Comparison of ENCODE assay signal across 15 cellular contexts in the genomic region with DNA sequence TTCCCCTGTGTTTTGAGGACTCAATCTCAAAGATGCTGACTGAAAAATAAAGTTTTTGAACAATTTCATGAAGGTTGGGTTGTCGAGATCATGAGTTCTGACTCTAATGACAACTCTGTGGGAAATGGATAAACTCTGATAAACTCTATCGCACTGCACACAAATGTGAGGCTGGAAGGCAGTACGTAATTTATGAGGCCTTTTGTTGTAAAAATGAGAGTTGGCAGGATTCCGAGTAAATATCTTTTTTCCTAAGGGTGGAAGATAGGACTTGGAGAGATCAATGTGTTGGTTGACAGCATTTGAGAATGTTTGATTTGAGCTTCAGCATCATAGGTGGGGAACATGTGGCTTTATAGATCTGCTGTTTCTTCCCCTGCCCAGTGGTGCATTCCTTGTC.
DNase-seq lines count a peak whose midpoint lies in the region; ATAC-seq and TF ChIP-seq lines count a peak whose summit lies in the region.
"Had no signal": no experiment of that assay in that cellular context is flagged by ENCODE, and none has a peak within 500 bp of the region (broad histone marks: within the 10 kb centered on the region; RNA-seq: fewer than 3 reads in every experiment).

No MANE protein-coding gene starts in this region.

- H3K4me2 ChIP-seq in IMR-90 (ENCODE audit: low read depth, low read length) (no peak overlapping the region), mammary epithelial cell (ENCODE audit: insufficient read depth, low read depth, low read length) (no peak overlapping the region)

- no peak for TF ChIP-seq CTCF in IMR-90 (conservative IDR thresholded peaks at IDR 0.05; ENCODE audit: low read depth, low read length)
- TF ChIP-seq CTCF in mammary epithelial cell (conservative IDR thresholded peaks at IDR 0.05 in 1 of 2, IDR thresholded peaks at IDR 0.05 in 1 of 2; ENCODE audit: extremely low read depth in 1 of 2, insufficient read depth in 1 of 2, low read depth in 1 of 2, low read length in 2 of 2) = no peak
- TF ChIP-seq CTCF in mucosa of descending colon (IDR thresholded peaks at IDR 0.05) = no peak

- H2BK120ac ChIP-seq in IMR-90 (ENCODE audit: low read depth, low read length) = no peak overlapping the region

- H3K4me1 ChIP-seq in IMR-90 (ENCODE audit: control insufficient read depth, insufficient read depth, low read length) (peaks cover 3% of the 10 kb centered on the region), mammary epithelial cell (ENCODE audit: insufficient read depth, low read length) (peaks cover 30% of the 10 kb centered on the region), mucosa of descending colon (ENCODE audit: low read depth) (peaks cover 55% of the 10 kb centered on the region)

- no peak overlapping the region for H4K91ac ChIP-seq in IMR-90 (ENCODE audit: insufficient read depth, low read depth, low read length)

- no peak overlapping the region for H3K27ac ChIP-seq in IMR-90 (ENCODE audit: insufficient read depth, low read length)
- H3K27ac ChIP-seq in mammary epithelial cell (ENCODE audit: insufficient read depth, low read depth, low read length) = peak overlapping the region; percentile 98
- H3K27ac ChIP-seq: sigmoid colon, tibial artery had no signal

- no peak overlapping the region for H3K27ac Mint-ChIP-seq in immature natural killer cell
- H3K27ac Mint-ChIP-seq: effector memory CD8-positive, alpha-beta T cell had no signal

- H3K79me1 ChIP-seq in IMR-90 (ENCODE audit: low read depth in 1 of 2, low read length in 2 of 2) = peaks cover 30 to 75% of the 10 kb centered on the region in 2 experiments

- H3K23ac ChIP-seq in IMR-90 (ENCODE audit: low read depth, low read length) = 0 out of 2 replicates have a peak overlapping the region, but pooled peaks have one; percentile 7

- no peak overlapping the region for H4K5ac ChIP-seq in IMR-90 (ENCODE audit: low read depth, low read length)

- H3K27me3 ChIP-seq in IMR-90 (ENCODE audit: control insufficient read depth, insufficient read depth, low read length) (no peaks in the 10 kb centered on the region), mammary epithelial cell (ENCODE audit: insufficient read depth, low read length) (no peaks in the 10 kb centered on the region)
- H3K27me3 ChIP-seq: sigmoid colon, tibial artery had no signal

- DNase-seq in IMR-90 = no peak
- DNase-seq in mammary epithelial cell = no peak
- DNase-seq in mucosa of descending colon = no peak
- DNase-seq in NCI-H748 (lab: John Stamatoyannopoulos, UW; ENCODE audit: unreplicated experiment) = no peak
- no peak for DNase-seq in RKO (ENCODE audit: low spot score)
- no peak for DNase-seq in immature natural killer cell
- DNase-seq in RPMI8226 = no peak
- DNase-seq: activated CD8-positive, alpha-beta memory T cell treated with anti-CD3 and anti-CD28 coated beads, Interleukin-2, amount 50 U/mL, for 4 hours; activated naive CD4-positive, alpha-beta T cell treated with anti-CD3 and anti-CD28 coated beads, Interleukin-2, amount 50 U/mL, for 16 hours; effector memory CD8-positive, alpha-beta T cell; NCI-H1105; sigmoid colon; stimulated activated CD4-positive, alpha-beta T cell treated with anti-CD3 and anti-CD28 coated beads, Interleukin-4, amount 100 ng/mL, for 1 hour; tibial artery had no signal

- H3K9ac ChIP-seq in IMR-90 (ENCODE audit: low read depth, low read length) (no peak overlapping the region), mammary epithelial cell (ENCODE audit: insufficient read depth, low read length) (peak overlapping the region; percentile 84)

- H3K4me3 Mint-ChIP-seq in immature natural killer cell = no peak overlapping the region
- H3K4me3 Mint-ChIP-seq: effector memory CD8-positive, alpha-beta T cell had no signal

- no peaks in the 10 kb centered on the region for H3K9me3 Mint-ChIP-seq in immature natural killer cell
- H3K9me3 Mint-ChIP-seq: effector memory CD8-positive, alpha-beta T cell had no signal

- H3K56ac ChIP-seq in IMR-90 (ENCODE audit: extremely low read depth, insufficient read depth, low read length) = no peak overlapping the region

- H4K20me1 ChIP-seq in IMR-90 (ENCODE audit: insufficient read depth, low read length) = peaks cover 36% of the 10 kb centered on the region; the same call in 1 of the 2 replicates
- no peaks in the 10 kb centered on the region for H4K20me1 ChIP-seq in mammary epithelial cell (ENCODE audit: insufficient read depth, low read length)

- H3K79me2 ChIP-seq in mammary epithelial cell (ENCODE audit: insufficient read depth, low read length) = peaks cover 34% of the 10 kb centered on the region

- no peak overlapping the region for H4K8ac ChIP-seq in IMR-90 (ENCODE audit: low read depth in 2 of 2, low read length in 2 of 2)

- WGBS in IMR-90 (ENCODE audit: extremely low coverage in 2 of 2, insufficient read length in 1 of 2), 2 experiments = 40% methylated on average over 2 of the region's 4 CpGs; no CpG with 5 or more reads in 1 of the 2 experiments
- WGBS in mammary epithelial cell (ENCODE audit: low coverage, missing lambda C conversion rate) = 86% methylated on average over 4 of the region's 4 CpGs

- TF ChIP-seq POLR2A in IMR-90 (IDR thresholded peaks at IDR 0.05; ENCODE audit: low read depth, low read length) = no peak

- no peaks in the 10 kb centered on the region for H3K4me1 Mint-ChIP-seq in immature natural killer cell

- dilution Hi-C loops in IMR-90 (cut with HindIII; ENCODE audit: low sequenced_read_pairs, unreplicated experiment) = no loop called here
- dilution Hi-C loops in mammary epithelial cell (cut with HindIII; ENCODE audit: low sequenced_read_pairs) = no loop called here

- H3K27me3 Mint-ChIP-seq in immature natural killer cell (ENCODE audit: low read depth in 3 of 3) = peaks cover 0 to 5% (median 2%) of the 10 kb centered on the region in 3 donors

- CTCF ChIA-PET in IMR-90 (lab: Yijun Ruan, JAX) = no interaction called here
- CTCF ChIA-PET in mammary epithelial cell (lab: Charles Lee; ENCODE audit: low non-redundant PET) = no interaction called here

- no peak overlapping the region for H3K4ac ChIP-seq in IMR-90 (ENCODE audit: low read depth, low read length)

- no peak overlapping the region for H3K4me3 ChIP-seq in IMR-90 (ENCODE audit: insufficient read depth, low read depth, low read length)
- H3K4me3 ChIP-seq in mammary epithelial cell (replicated peaks in 1 of 3; ENCODE audit: insufficient read depth in 1 of 3, low read depth in 2 of 3, low read length in 3 of 3) = no peak overlapping the region
- no peak overlapping the region for H3K4me3 ChIP-seq in mucosa of descending colon
- H3K4me3 ChIP-seq: sigmoid colon, tibial artery had no signal

- H3K36me3 Mint-ChIP-seq in immature natural killer cell = no peaks in the 10 kb centered on the region

- no peak overlapping the region for H3K18ac ChIP-seq in IMR-90 (ENCODE audit: low read depth, low read length)

- H3K9me3 ChIP-seq in IMR-90 (ENCODE audit: control insufficient read depth, insufficient read depth, low read length) = no peaks in the 10 kb centered on the region
- H3K9me3 ChIP-seq in mammary epithelial cell (replicated peaks; ENCODE audit: insufficient read depth, low read length) = no peaks in the 10 kb centered on the region
- no peaks in the 10 kb centered on the region for H3K9me3 ChIP-seq in mucosa of descending colon
- H3K9me3 ChIP-seq: sigmoid colon, tibial artery had no signal

- H3K9me1 ChIP-seq in IMR-90 (ENCODE audit: insufficient read depth, low read length) = peaks cover 15% of the 10 kb centered on the region; the same call in 1 of the 2 replicates

- no TSS peak for BruUV-seq in IMR-90 (replicated peaks; lab: Mats Ljungman, UMichigan)
- BruUV-seq in mammary epithelial cell (replicated peaks; lab: Mats Ljungman, UMichigan) = no TSS peak

- ATAC-seq in GM18907 (IDR thresholded peaks at IDR 0.05; ENCODE audit: unreplicated experiment) (peak; percentile 10), IMR-90 (ENCODE audit: low read depth) (no peak), mucosa of descending colon (peak; percentile 16)
- ATAC-seq: effector memory CD8-positive, alpha-beta T cell had no signal

- TF ChIP-seq RAD21 in IMR-90 (IDR thresholded peaks at IDR 0.05; ENCODE audit: low read length) = no peak

- no peak overlapping the region for H2AK9ac ChIP-seq in IMR-90 (replicated peaks; ENCODE audit: low read depth, low read length, poor library complexity)

- POLR2A ChIA-PET in IMR-90 (lab: Charles Lee; ENCODE audit: unreplicated experiment) = interaction anchor here (0.5 kb wide), 1 partner anchor 13 kb away, joined by 14 read pairs; no protein-coding TSS in a partner anchor

- H2BK5ac ChIP-seq in IMR-90 (ENCODE audit: low read depth, low read length, poor library complexity, severe bottlenecking) = no peak overlapping the region

- H2BK15ac ChIP-seq in IMR-90 (ENCODE audit: low read depth, low read length) = no peak overlapping the region

- H2BK20ac ChIP-seq in IMR-90 (ENCODE audit: low read depth, low read length) = no peak overlapping the region

- H3K14ac ChIP-seq in IMR-90 (replicated peaks; ENCODE audit: low read depth, low read length) = no peak overlapping the region

- H2AFZ ChIP-seq in IMR-90 (replicated peaks; ENCODE audit: low read length, poor library complexity) (no peak overlapping the region), mammary epithelial cell (ENCODE audit: low read depth, low read length) (no peak overlapping the region)

- intact Hi-C loops in IMR-90 (cut with micrococcal nuclease) (no loop called here), mammary epithelial cell (cut with micrococcal nuclease) (no loop called here), mucosa of descending colon (cut with DNase I, micrococcal nuclease) (no loop called here)

- H3K36me3 ChIP-seq in IMR-90 (ENCODE audit: control insufficient read depth, insufficient read depth, low read length) (no peaks in the 10 kb centered on the region), mammary epithelial cell (ENCODE audit: insufficient read depth, low read length) (no peaks in the 10 kb centered on the region), mucosa of descending colon (ENCODE audit: low read depth) (no peaks in the 10 kb centered on the region)
- H3K36me3 ChIP-seq: sigmoid colon, tibial artery had no signal

- no peak overlapping the region for H2AK5ac ChIP-seq in IMR-90 (ENCODE audit: low read depth, low read length)

- in situ Hi-C loops in IMR-90 (cut with MboI; ENCODE audit: low sequenced_read_pairs) = no loop called here
- in situ Hi-C loops in mammary epithelial cell (cut with MboI; ENCODE audit: low sequenced_read_pairs in 2 of 2) = no loop called here

TF ChIP-seq in IMR-90, 13 proteins besides CTCF, POLR2A, EP300 and RAD21 (continues in another document):
- no peak for TF ChIP-seq MXI1 (IDR thresholded peaks at IDR 0.05; ENCODE audit: borderline replicate concordance, low read depth, low read length)
- TF ChIP-seq CEBPB (IDR thresholded peaks at IDR 0.05; ENCODE audit: low read depth, low read length) = no peak
- TF ChIP-seq, protein P1, sequence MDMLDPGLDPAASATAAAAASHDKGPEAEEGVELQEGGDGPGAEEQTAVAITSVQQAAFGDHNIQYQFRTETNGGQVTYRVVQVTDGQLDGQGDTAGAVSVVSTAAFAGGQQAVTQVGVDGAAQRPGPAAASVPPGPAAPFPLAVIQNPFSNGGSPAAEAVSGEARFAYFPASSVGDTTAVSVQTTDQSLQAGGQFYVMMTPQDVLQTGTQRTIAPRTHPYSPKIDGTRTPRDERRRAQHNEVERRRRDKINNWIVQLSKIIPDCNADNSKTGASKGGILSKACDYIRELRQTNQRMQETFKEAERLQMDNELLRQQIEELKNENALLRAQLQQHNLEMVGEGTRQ (IDR thresholded peaks at IDR 0.05; ENCODE audit: low read depth, low read length) = no peak
- TF ChIP-seq FOS (IDR thresholded peaks at IDR 0.05; ENCODE audit: low read depth, low read length) = no peak
